Comparison of ENCODE assay signal across 1 cellular context in the genomic region with DNA sequence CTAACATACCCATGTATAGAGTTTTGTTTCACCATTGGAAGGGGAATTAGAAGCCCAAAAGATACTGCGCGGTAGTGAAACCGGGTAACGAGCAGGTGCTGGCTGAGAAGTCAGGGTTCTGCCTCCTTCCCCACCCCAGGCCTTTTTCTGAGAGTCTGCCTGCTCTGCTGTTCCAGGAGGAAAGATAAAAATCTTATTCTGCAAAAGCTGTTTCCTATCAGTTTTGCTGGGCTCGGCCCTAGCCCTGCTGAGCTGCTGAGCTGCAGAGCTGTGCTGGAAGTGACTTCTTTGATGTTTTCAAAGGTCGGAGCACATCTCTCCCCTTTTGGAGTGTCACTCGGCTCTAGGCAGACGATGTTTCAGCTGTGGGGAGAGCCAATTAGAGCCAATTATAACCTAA.
TF ChIP-seq lines count a peak whose summit lies in the region.

No MANE protein-coding gene starts in this region.

TF ChIP-seq in SK-N-SH, 30 proteins besides CTCF, POLR2A, EP300 and RAD21 (continued from another document):
- TF ChIP-seq, protein P1, sequence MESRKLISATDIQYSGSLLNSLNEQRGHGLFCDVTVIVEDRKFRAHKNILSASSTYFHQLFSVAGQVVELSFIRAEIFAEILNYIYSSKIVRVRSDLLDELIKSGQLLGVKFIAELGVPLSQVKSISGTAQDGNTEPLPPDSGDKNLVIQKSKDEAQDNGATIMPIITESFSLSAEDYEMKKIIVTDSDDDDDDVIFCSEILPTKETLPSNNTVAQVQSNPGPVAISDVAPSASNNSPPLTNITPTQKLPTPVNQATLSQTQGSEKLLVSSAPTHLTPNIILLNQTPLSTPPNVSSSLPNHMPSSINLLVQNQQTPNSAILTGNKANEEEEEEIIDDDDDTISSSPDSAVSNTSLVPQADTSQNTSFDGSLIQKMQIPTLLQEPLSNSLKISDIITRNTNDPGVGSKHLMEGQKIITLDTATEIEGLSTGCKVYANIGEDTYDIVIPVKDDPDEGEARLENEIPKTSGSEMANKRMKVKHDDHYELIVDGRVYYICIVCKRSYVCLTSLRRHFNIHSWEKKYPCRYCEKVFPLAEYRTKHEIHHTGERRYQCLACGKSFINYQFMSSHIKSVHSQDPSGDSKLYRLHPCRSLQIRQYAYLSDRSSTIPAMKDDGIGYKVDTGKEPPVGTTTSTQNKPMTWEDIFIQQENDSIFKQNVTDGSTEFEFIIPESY (IDR thresholded peaks at IDR 0.05; ENCODE audit: borderline replicate concordance, low read depth), result no peak
- TF ChIP-seq, protein P2, sequence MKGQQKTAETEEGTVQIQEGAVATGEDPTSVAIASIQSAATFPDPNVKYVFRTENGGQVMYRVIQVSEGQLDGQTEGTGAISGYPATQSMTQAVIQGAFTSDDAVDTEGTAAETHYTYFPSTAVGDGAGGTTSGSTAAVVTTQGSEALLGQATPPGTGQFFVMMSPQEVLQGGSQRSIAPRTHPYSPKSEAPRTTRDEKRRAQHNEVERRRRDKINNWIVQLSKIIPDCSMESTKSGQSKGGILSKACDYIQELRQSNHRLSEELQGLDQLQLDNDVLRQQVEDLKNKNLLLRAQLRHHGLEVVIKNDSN (IDR thresholded peaks at IDR 0.05; ENCODE audit: borderline replicate concordance, low read depth), result no peak
- TF ChIP-seq TCF12 (IDR thresholded peaks at IDR 0.05) (no peak), RCOR1 (IDR thresholded peaks at IDR 0.05; ENCODE audit: low read length) (no peak), FOXM1 (IDR thresholded peaks at IDR 0.05; ENCODE audit: low read depth) (no peak)
TF ChIP-seq in SK-N-SH: peak in this region for 1.
